ENCODE assay signal across 10 cellular contexts in the genomic region with DNA sequence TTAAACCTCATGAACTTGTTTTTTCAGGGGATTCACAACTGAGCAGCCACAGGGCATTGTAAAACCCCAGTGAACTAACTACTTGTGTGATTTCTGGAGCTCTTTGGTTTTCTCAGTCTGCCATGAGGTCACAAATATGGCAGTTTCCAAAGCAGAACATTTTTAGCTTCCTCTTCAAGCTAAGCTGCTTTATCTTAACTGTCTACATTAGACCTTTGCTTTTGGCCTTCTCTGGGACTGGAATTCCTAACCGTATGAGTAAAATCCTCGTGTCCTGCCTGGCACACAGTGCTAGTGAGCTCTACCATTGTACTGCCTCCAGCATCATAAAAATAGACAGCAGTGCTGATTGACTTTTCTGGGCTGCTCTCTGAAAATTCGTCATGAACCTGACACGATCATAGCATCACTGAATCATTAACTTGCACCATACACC. TPM values are rescaled to one million over a fixed set of nuclear protein-coding genes. Genes with fewer than 3 reads are reported as not detected.
DNase-seq lines count a peak whose midpoint lies in the region; ATAC-seq and TF ChIP-seq lines count a peak whose summit lies in the region.
"Had no signal": no experiment of that assay in that cellular context is flagged by ENCODE, and none has a peak within 500 bp of the region (broad histone marks: within the 10 kb centered on the region; RNA-seq: fewer than 3 reads in every experiment).

No MANE protein-coding gene starts in this region.

- no peaks in the 10 kb centered on the region for H3K9me3 Mint-ChIP-seq in endothelial cell (ENCODE audit: unreplicated experiment)
- H3K9me3 Mint-ChIP-seq: activated naive CD4-positive, alpha-beta T cell treated with anti-CD3 and anti-CD28 coated beads, Interleukin-2, amount 50 U/mL, for 72 hours had no signal

- peaks cover 5% of the 10 kb centered on the region for H3K4me1 Mint-ChIP-seq in endothelial cell (ENCODE audit: unreplicated experiment)

- H3K27ac Mint-ChIP-seq in endothelial cell (ENCODE audit: unreplicated experiment): no peak overlapping the region
- H3K27ac Mint-ChIP-seq: activated naive CD4-positive, alpha-beta T cell treated with anti-CD3 and anti-CD28 coated beads, Interleukin-2, amount 50 U/mL, for 72 hours had no signal

- no peaks in the 10 kb centered on the region for H3K36me3 Mint-ChIP-seq in endothelial cell (ENCODE audit: low read depth, unreplicated experiment)

- intact Hi-C loops in right cardiac atrium (cut with DNase I) (no loop called here), uterus (cut with DNase I; ENCODE audit: low total_unique reads) (no loop called here)

- H3K9me3 ChIP-seq in SK-N-SH: no peaks in the 10 kb centered on the region
- H3K9me3 ChIP-seq in right cardiac atrium (ENCODE audit: control insufficient read depth, low read length): no peaks in the 10 kb centered on the region
- H3K9me3 ChIP-seq in uterus: no peaks in the 10 kb centered on the region

- no peak overlapping the region for H3K4me3 Mint-ChIP-seq in endothelial cell (ENCODE audit: unreplicated experiment)

- H3K27ac ChIP-seq in SK-N-SH (ENCODE audit: low read depth in 2 of 2, low read length in 1 of 2) (peak overlapping the region; percentile 65 to 93; a peak in 3 of 4 replicates), right cardiac atrium (ENCODE audit: low read length) (peak overlapping the region; percentile 88), uterus (peak overlapping the region; percentile 83 to 89)
- H3K27ac ChIP-seq: KMS-11 had no signal

- POLR2A ChIA-PET in SK-N-SH (lab: Yijun Ruan, JAX): no interaction called here

- H3K9ac ChIP-seq in SK-N-SH: peak overlapping the region; percentile 42; the same call in 1 of the 2 replicates
- H3K9ac ChIP-seq: KMS-11 had no signal

- DNase-seq in SK-N-SH (no peak), right cardiac atrium (peak in 2 of 3 donors; percentile 58 to 69), uterus (peak; percentile 80 to 87), Ammon's horn (ENCODE audit: low spot score) (no peak), endothelial cell (ENCODE audit: low spot score) (no peak), H7 (no peak)
- DNase-seq: kidney had no signal

- H2AFZ ChIP-seq in SK-N-SH (ENCODE audit: low read depth): peak overlapping the region; percentile 68; the same call in 1 of the 2 replicates

- no peaks in the 10 kb centered on the region for H4K20me1 ChIP-seq in SK-N-SH (ENCODE audit: insufficient read depth)

- ATAC-seq in GM21786 (IDR thresholded peaks at IDR 0.05; ENCODE audit: unreplicated experiment) (peak; percentile 56), right cardiac atrium (peak; percentile 93 to 95)
- ATAC-seq: activated naive CD4-positive, alpha-beta T cell treated with anti-CD3 and anti-CD28 coated beads, Interleukin-2, amount 50 U/mL, for 72 hours had no signal

- peaks cover 40% of the 10 kb centered on the region; the same call in 1 of the 2 replicates for H3K79me2 ChIP-seq in SK-N-SH (ENCODE audit: insufficient read depth)

- WGBS in SK-N-SH (ENCODE audit: low lambda C conversion rate): 23% methylated on average over 4 of the region's 4 CpGs
- WGBS in right cardiac atrium: 36% methylated on average over 4 of the region's 4 CpGs

- H3K4me2 ChIP-seq in SK-N-SH: peak overlapping the region; percentile 51
- H3K4me2 ChIP-seq: KMS-11 had no signal

- TF ChIP-seq RAD21 in SK-N-SH (IDR thresholded peaks at IDR 0.05; ENCODE audit: low read length): no peak

- H3K27me3 ChIP-seq in SK-N-SH (ENCODE audit: insufficient read depth) (no peaks in the 10 kb centered on the region), right cardiac atrium (ENCODE audit: control insufficient read depth, insufficient read depth) (no peaks in the 10 kb centered on the region), uterus (no peaks in the 10 kb centered on the region), H7 (ENCODE audit: control insufficient read depth, insufficient read depth, low read length) (no peaks in the 10 kb centered on the region)

- TF ChIP-seq CTCF in SK-N-SH (IDR thresholded peaks at IDR 0.05) (no peak), uterus (IDR thresholded peaks at IDR 0.05) (no peak), endothelial cell (IDR thresholded peaks at IDR 0.05; ENCODE audit: unreplicated experiment) (no peak)

- H3K36me3 ChIP-seq in SK-N-SH (replicated peaks in 1 of 2; ENCODE audit: control insufficient read depth in 1 of 2, insufficient read depth in 2 of 2, low read length in 1 of 2): peaks cover 0 to 5% of the 10 kb centered on the region in 2 experiments
- no peaks in the 10 kb centered on the region for H3K36me3 ChIP-seq in uterus
- no peaks in the 10 kb centered on the region for H3K36me3 ChIP-seq in H7 (replicated peaks; ENCODE audit: control insufficient read depth, insufficient read depth, low read length)

- H3F3A ChIP-seq in SK-N-SH (replicated peaks; ENCODE audit: insufficient read depth): peaks cover 4% of the 10 kb centered on the region

- no peak for TF ChIP-seq POLR2A in uterus (IDR thresholded peaks at IDR 0.05)

- TF ChIP-seq EP300 in SK-N-SH (IDR thresholded peaks at IDR 0.05; ENCODE audit: borderline replicate concordance in 1 of 2, low read depth in 1 of 2, low read length in 1 of 2): peak in 1 of 2 experiments; percentile 38; a peak in 1 of 4 replicates

- H3K4me1 ChIP-seq in SK-N-SH (ENCODE audit: control insufficient read depth in 1 of 2, insufficient read depth in 2 of 2, low read depth in 1 of 2, low read length in 1 of 2) (peaks cover 7 to 14% of the 10 kb centered on the region in 2 experiments), right cardiac atrium (ENCODE audit: control insufficient read depth, insufficient read depth, low read length) (peaks cover 2% of the 10 kb centered on the region), uterus (peaks cover 12 to 22% of the 10 kb centered on the region in 2 donors)

- H3K4me3 ChIP-seq in SK-N-SH (ENCODE audit: low read depth in 2 of 2, low read length in 1 of 2): peak overlapping the region in 1 of 2 experiments; percentile 11; a peak in 1 of 4 replicates
- H3K4me3 ChIP-seq in right cardiac atrium (ENCODE audit: low read length): no peak overlapping the region
- no peak overlapping the region for H3K4me3 ChIP-seq in uterus
- H3K4me3 ChIP-seq in H7 (ENCODE audit: insufficient read depth, low read depth, low read length): no peak overlapping the region

- H3K27me3 Mint-ChIP-seq in endothelial cell (ENCODE audit: unreplicated experiment): no peaks in the 10 kb centered on the region

- H3K9me2 ChIP-seq in SK-N-SH: no peaks in the 10 kb centered on the region

- CTCF ChIA-PET in SK-N-SH (lab: Yijun Ruan, JAX): interaction anchor here (1.0 kb wide), 1 partner anchor 11 kb away, joined by 5 read pairs; no protein-coding TSS in a partner anchor

TF ChIP-seq in SK-N-SH, 30 proteins besides CTCF, POLR2A, EP300 and RAD21 (continues in another document):
- peak; percentile 71 for TF ChIP-seq PBX3 (IDR thresholded peaks at IDR 0.05)
- peak; percentile 53; the same call in 1 of the 2 replicates for TF ChIP-seq JUND (IDR thresholded peaks at IDR 0.05)
- no peak for TF ChIP-seq ELF1 (IDR thresholded peaks at IDR 0.05)
- peak; percentile 81 for TF ChIP-seq MAX (IDR thresholded peaks at IDR 0.05; ENCODE audit: low read depth)
- peak; percentile 67; the same call in 1 of the 2 replicates for TF ChIP-seq YY1 (IDR thresholded peaks at IDR 0.05; ENCODE audit: low read depth)
- TF ChIP-seq, protein P1, sequence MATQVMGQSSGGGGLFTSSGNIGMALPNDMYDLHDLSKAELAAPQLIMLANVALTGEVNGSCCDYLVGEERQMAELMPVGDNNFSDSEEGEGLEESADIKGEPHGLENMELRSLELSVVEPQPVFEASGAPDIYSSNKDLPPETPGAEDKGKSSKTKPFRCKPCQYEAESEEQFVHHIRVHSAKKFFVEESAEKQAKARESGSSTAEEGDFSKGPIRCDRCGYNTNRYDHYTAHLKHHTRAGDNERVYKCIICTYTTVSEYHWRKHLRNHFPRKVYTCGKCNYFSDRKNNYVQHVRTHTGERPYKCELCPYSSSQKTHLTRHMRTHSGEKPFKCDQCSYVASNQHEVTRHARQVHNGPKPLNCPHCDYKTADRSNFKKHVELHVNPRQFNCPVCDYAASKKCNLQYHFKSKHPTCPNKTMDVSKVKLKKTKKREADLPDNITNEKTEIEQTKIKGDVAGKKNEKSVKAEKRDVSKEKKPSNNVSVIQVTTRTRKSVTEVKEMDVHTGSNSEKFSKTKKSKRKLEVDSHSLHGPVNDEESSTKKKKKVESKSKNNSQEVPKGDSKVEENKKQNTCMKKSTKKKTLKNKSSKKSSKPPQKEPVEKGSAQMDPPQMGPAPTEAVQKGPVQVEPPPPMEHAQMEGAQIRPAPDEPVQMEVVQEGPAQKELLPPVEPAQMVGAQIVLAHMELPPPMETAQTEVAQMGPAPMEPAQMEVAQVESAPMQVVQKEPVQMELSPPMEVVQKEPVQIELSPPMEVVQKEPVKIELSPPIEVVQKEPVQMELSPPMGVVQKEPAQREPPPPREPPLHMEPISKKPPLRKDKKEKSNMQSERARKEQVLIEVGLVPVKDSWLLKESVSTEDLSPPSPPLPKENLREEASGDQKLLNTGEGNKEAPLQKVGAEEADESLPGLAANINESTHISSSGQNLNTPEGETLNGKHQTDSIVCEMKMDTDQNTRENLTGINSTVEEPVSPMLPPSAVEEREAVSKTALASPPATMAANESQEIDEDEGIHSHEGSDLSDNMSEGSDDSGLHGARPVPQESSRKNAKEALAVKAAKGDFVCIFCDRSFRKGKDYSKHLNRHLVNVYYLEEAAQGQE (IDR thresholded peaks at IDR 0.05; ENCODE audit: low read depth, low read length): no peak
- TF ChIP-seq CHD2 (IDR thresholded peaks at IDR 0.05; ENCODE audit: low read length, partially characterized antibody): no peak
- peak; percentile 29; the same call in 1 of the 2 replicates for TF ChIP-seq FOSL2 (IDR thresholded peaks at IDR 0.05; ENCODE audit: borderline replicate concordance, low read depth)

RNA-seq across cellular contexts. Expression of gene CDIN1, which starts 22.1 kb away (rescaled TPM):
- polyA plus RNA-seq in SK-N-SH (2012; rRNA removed): 12.7 and 20.2 TPM in 2 replicates
- 9.1 and 11.4 TPM in 2 replicates for polyA plus RNA-seq in SK-N-SH (2012; cell fraction: cytosol; rRNA removed)
- 18.0 and 28.8 TPM in 2 replicates for polyA plus RNA-seq in SK-N-SH (2012; cell fraction: nucleus; rRNA removed)
- 10 to 100 TPM; 11.6 to 15.3 (median 12.0) TPM for total RNA-seq in right cardiac atrium
- polyA plus RNA-seq in right cardiac atrium: 6.2 TPM
- 10 to 100 TPM; 10.2 to 49.1 (median 25.2) TPM for total RNA-seq in uterus
- 14.0 TPM for total RNA-seq in endothelial cell (ENCODE audit: unreplicated experiment)
- total RNA-seq in H7 (2014; rRNA removed; shearing (Covaris generic)): 8.8 and 14.3 TPM in 2 replicates

Comparison
In these comparisons a context has a peak if more than half of its experiments do, and no peak if none do; other contexts are left out.
1. DNase-seq: peak in right cardiac atrium (2 of 3) and uterus (2 of 2); none in SK-N-SH (single experiment), Ammon's horn (single experiment), endothelial cell (single experiment) and H7 (single experiment).
2. Peak in every context shown above with its lines, with median percentiles within 50 percentile points of each other: H3K27ac ChIP-seq.